8 cellular contexts compared by ENCODE assay signal in the genomic region with DNA sequence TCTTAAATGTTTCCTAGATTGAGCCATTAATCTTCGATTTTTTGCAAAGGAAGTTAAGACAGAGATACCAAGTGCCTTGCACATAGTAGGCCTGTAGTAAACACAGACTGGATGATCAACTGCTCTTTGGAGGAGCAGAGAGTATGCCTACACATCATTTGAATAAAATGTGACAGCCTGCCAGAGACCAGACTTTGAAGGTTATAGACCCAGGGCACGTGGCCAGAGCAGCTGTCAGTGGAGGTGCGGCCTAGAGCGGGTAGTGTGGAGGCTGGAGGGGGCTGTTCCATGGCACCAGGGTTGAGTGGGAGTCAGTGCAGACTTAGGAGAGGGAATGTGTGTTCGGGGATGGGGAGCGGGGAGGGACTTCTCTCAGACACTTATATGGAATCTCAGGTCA.
DNase-seq lines count a peak whose midpoint lies in the region; ATAC-seq and TF ChIP-seq lines count a peak whose summit lies in the region.

No MANE protein-coding gene starts in this region.

- no peaks in the 10 kb centered on the region for H3K9me3 ChIP-seq in effector memory CD4-positive, alpha-beta T cell (ENCODE audit: control insufficient read depth, low read length)
- H3K9me3 ChIP-seq in naive thymus-derived CD4-positive, alpha-beta T cell (ENCODE audit: control insufficient read depth in 2 of 3, low read length in 3 of 3) = no peaks in the 10 kb centered on the region

- H3K4me1 ChIP-seq in effector memory CD4-positive, alpha-beta T cell (ENCODE audit: control insufficient read depth, insufficient read depth, low read length, poor library complexity, severe bottlenecking) = peaks cover 61% of the 10 kb centered on the region
- H3K4me1 ChIP-seq in naive thymus-derived CD4-positive, alpha-beta T cell (ENCODE audit: control insufficient read depth in 2 of 2, insufficient read depth in 2 of 2, low read length in 2 of 2) = peaks cover 31 to 54% of the 10 kb centered on the region in 2 donors

- CTCF ChIA-PET in naive thymus-derived CD4-positive, alpha-beta T cell (lab: Charles Lee) = no interaction called here

- DNase-seq in CD14-positive monocyte (ENCODE audit: low spot score) (no peak), NCI-H69 (lab: John Stamatoyannopoulos, UW) (peak; percentile 41)
- no peak for DNase-seq in effector memory CD4-positive, alpha-beta T cell
- no peak for DNase-seq in naive thymus-derived CD4-positive, alpha-beta T cell
- DNase-seq in stimulated activated CD8-positive, alpha-beta memory T cell treated with anti-CD3 and anti-CD28 coated beads, Interleukin-4, amount 100 ng/mL, for 48 hours = no peak
- no peak for DNase-seq in activated CD8-positive, alpha-beta memory T cell treated with anti-CD3 and anti-CD28 coated beads, Interleukin-2, amount 50 U/mL, for 48 hours
- DNase-seq in activated T-cell treated with anti-CD3 and anti-CD28 coated beads, Interleukin-2, amount 50 U/mL, for 48 hours = no peak

- peak overlapping the region; percentile 90 to 99 (median 98) for H3K27ac Mint-ChIP-seq in CD14-positive monocyte
- H3K27ac Mint-ChIP-seq in naive thymus-derived CD4-positive, alpha-beta T cell = peak overlapping the region; percentile 64 to 93 (median 85)

- no peaks in the 10 kb centered on the region for H3K9me3 Mint-ChIP-seq in CD14-positive monocyte
- H3K9me3 Mint-ChIP-seq in naive thymus-derived CD4-positive, alpha-beta T cell = no peaks in the 10 kb centered on the region

- peaks cover 77% of the 10 kb centered on the region for H3K4me1 Mint-ChIP-seq in CD14-positive monocyte
- H3K4me1 Mint-ChIP-seq in naive thymus-derived CD4-positive, alpha-beta T cell = peaks cover 45 to 94% (median 87%) of the 10 kb centered on the region in 7 donors

- intact Hi-C loops in CD14-positive monocyte (cut with micrococcal nuclease) = loop anchor here in 1 of 2 donors (5.0 kb wide), 2 partner anchors 39 to 54 kb away; no protein-coding TSS in a partner anchor
- intact Hi-C loops in naive thymus-derived CD4-positive, alpha-beta T cell (cut with micrococcal nuclease) = loop anchor here (1.0 to 5.0 kb wide), 3 partner anchors 8 to 79 kb away; partner anchors contain the start of gene SMAD3 (in 1 of the 2)

- peaks cover 18 to 26% of the 10 kb centered on the region in 2 donors for H3K36me3 Mint-ChIP-seq in CD14-positive monocyte
- peaks cover 0 to 7% (median 0%) of the 10 kb centered on the region in 5 donors for H3K36me3 Mint-ChIP-seq in naive thymus-derived CD4-positive, alpha-beta T cell

- H3K27me3 ChIP-seq in effector memory CD4-positive, alpha-beta T cell (replicated peaks; ENCODE audit: control insufficient read depth, insufficient read depth, low read length, poor library complexity, severe bottlenecking) = no peaks in the 10 kb centered on the region
- no peaks in the 10 kb centered on the region for H3K27me3 ChIP-seq in naive thymus-derived CD4-positive, alpha-beta T cell (ENCODE audit: control insufficient read depth in 2 of 2, insufficient read depth in 2 of 2, low read length in 2 of 2)

- POLR2A ChIA-PET in naive thymus-derived CD4-positive, alpha-beta T cell (lab: Charles Lee) = interaction anchor here (0.7 to 1.9 kb wide), 3 partner anchors 9 to 80 kb away, joined by 3 to 4 read pairs (median 3); no protein-coding TSS in a partner anchor

- no peaks in the 10 kb centered on the region for H3K36me3 ChIP-seq in effector memory CD4-positive, alpha-beta T cell (ENCODE audit: control insufficient read depth, insufficient read depth, low read length)
- no peaks in the 10 kb centered on the region for H3K36me3 ChIP-seq in naive thymus-derived CD4-positive, alpha-beta T cell (ENCODE audit: control insufficient read depth in 2 of 3, insufficient read depth in 3 of 3, low read length in 3 of 3)

- H3K27ac ChIP-seq in effector memory CD4-positive, alpha-beta T cell (ENCODE audit: insufficient read depth, low read length, poor library complexity, severe bottlenecking) = peak overlapping the region; percentile 9
- no peak overlapping the region for H3K27ac ChIP-seq in naive thymus-derived CD4-positive, alpha-beta T cell (ENCODE audit: low read depth, low read length)

- H3K4me3 ChIP-seq in effector memory CD4-positive, alpha-beta T cell (ENCODE audit: insufficient read depth, low read depth, low read length, poor library complexity, severe bottlenecking) = no peak overlapping the region
- no peak overlapping the region for H3K4me3 ChIP-seq in naive thymus-derived CD4-positive, alpha-beta T cell (ENCODE audit: low read length)

- H3K4me3 Mint-ChIP-seq in CD14-positive monocyte = no peak overlapping the region
- peak overlapping the region; percentile 25 to 79 (median 66) for H3K4me3 Mint-ChIP-seq in naive thymus-derived CD4-positive, alpha-beta T cell

- peaks cover 0 to 2% (median 0%) of the 10 kb centered on the region in 3 donors for H3K27me3 Mint-ChIP-seq in CD14-positive monocyte (ENCODE audit: low read depth in 3 of 3)
- no peaks in the 10 kb centered on the region for H3K27me3 Mint-ChIP-seq in naive thymus-derived CD4-positive, alpha-beta T cell

- ATAC-seq in naive thymus-derived CD4-positive, alpha-beta T cell = no peak
- no peak for ATAC-seq in HG03139 (IDR thresholded peaks at IDR 0.05; ENCODE audit: unreplicated experiment)

- no peak for TF ChIP-seq CTCF in CD14-positive monocyte (IDR thresholded peaks at IDR 0.05)

Comparison
In these comparisons a context has a peak if more than half of its experiments do, and no peak if none do; other contexts are left out.
1. H3K4me3 Mint-ChIP-seq: peak in naive thymus-derived CD4-positive, alpha-beta T cell (10 of 10); none in CD14-positive monocyte (0 of 2).